In the genomic region with DNA sequence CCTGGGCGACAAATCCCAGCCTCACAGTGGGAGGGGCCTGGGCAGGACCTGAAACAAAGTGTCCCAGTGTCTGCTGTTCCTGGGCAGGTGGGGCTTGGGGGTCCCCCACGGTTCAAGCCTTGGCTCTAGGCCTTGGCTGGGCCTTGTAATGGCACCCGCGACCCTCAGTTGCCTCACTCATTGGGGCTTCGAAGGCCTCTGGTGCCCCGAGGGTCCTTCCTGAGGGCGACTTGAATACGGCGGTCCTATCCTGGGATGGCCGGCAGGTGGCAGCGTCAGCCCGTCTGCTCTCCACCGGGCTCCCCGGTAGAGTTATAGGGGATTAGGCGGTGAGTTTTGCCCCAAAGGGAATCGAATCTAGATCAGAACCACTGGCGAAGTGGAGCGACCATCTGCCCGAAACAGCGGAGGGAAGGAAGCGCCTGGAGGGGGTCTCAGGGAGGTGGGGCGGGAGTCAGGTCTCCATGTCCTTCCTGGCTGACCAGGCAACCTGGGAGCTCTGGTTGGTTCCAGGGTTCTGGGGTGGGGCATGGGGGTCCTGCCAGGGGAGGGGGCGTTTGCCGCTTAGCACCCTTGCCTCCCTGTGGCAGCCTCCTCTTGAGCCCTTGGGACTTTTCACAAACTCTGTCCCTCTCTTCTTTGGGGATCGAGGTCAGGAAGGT, we compare ENCODE assay signal across 8 cellular contexts. TPM values are rescaled to one million over a fixed set of nuclear protein-coding genes. Genes with fewer than 3 reads are reported as not detected.
DNase-seq lines count a peak whose midpoint lies in the region; ATAC-seq and TF ChIP-seq lines count a peak whose summit lies in the region.

No MANE protein-coding gene starts in this region.

- no peak overlapping the region for H3K23ac ChIP-seq in trophoblast cell (ENCODE audit: low read length)

- no peaks in the 10 kb centered on the region for H3K9me2 ChIP-seq in SK-N-SH

- POLR2A ChIA-PET in SK-N-SH (lab: Yijun Ruan, JAX) = interaction anchor here (0.7 kb wide), 1 partner anchor 66 kb away, joined by 3 read pairs; no protein-coding TSS in a partner anchor

- H3K79me1 ChIP-seq in trophoblast cell (ENCODE audit: low read length) = peaks cover 12% of the 10 kb centered on the region

- peaks cover 7% of the 10 kb centered on the region for H3K36me3 Mint-ChIP-seq in activated naive CD4-positive, alpha-beta T cell treated with anti-CD3 and anti-CD28 coated beads, Interleukin-2, amount 10 ng/mL, durations not matched to agents 7 days and 5 days

- H3K4ac ChIP-seq in trophoblast cell (ENCODE audit: low read depth, low read length) = no peak overlapping the region

- H3K4me2 ChIP-seq in SK-N-SH (peak overlapping the region; percentile 91; the same call in 1 of the 2 replicates), trophoblast cell (ENCODE audit: low read length) (peak overlapping the region; percentile 56)

- in situ Hi-C loops in transverse colon (cut with MboI; ENCODE audit: low pct_ligation_motif_present in 1 of 4, low pct_unique_long_range_greater_than_20kb in 1 of 4, low sequenced_read_pairs in 3 of 4) = loop anchor here (10.0 to 25.0 kb wide), 4 partner anchors 130 to 230 kb away; a partner anchor contains a TSS

- no peak overlapping the region for H2BK12ac ChIP-seq in trophoblast cell (ENCODE audit: low read length)

- H3K27ac Mint-ChIP-seq in activated naive CD4-positive, alpha-beta T cell treated with anti-CD3 and anti-CD28 coated beads, Interleukin-2, amount 10 ng/mL, durations not matched to agents 7 days and 5 days = peak overlapping the region; percentile 90

- H3K4me3 ChIP-seq in LNCaP clone FGC (ENCODE audit: low read depth, low read length) = peak overlapping the region; percentile 64
- peak overlapping the region in 1 of 2 experiments; percentile 49; a peak in 1 of 4 replicates for H3K4me3 ChIP-seq in SK-N-SH (ENCODE audit: low read depth in 2 of 2, low read length in 1 of 2)
- H3K4me3 ChIP-seq in trophoblast cell (ENCODE audit: low read depth, low read length) = no peak overlapping the region
- H3K4me3 ChIP-seq in transverse colon = peak overlapping the region in 1 of 4 donors; percentile 13

- peak; percentile 81 for DNase-seq in Daoy (ENCODE audit: low read depth)
- no peak for DNase-seq in LNCaP clone FGC (ENCODE audit: low read depth)
- peak; percentile 91 for DNase-seq in SK-N-SH
- DNase-seq in activated naive CD4-positive, alpha-beta T cell treated with anti-CD3 and anti-CD28 coated beads, Interleukin-2, amount 10 ng/mL, durations not matched to agents 7 days and 5 days = peak; percentile 89
- peak; percentile 89 for DNase-seq in Right ventricle myocardium inferior (ENCODE audit: missing footprints)
- peak in 1 of 2 donors; percentile 61 for DNase-seq in trophoblast cell
- DNase-seq in transverse colon = peak; percentile 87

- no peaks in the 10 kb centered on the region for H3K9me3 Mint-ChIP-seq in activated naive CD4-positive, alpha-beta T cell treated with anti-CD3 and anti-CD28 coated beads, Interleukin-2, amount 10 ng/mL, durations not matched to agents 7 days and 5 days

- H3K36me3 ChIP-seq in SK-N-SH (replicated peaks in 1 of 2; ENCODE audit: control insufficient read depth in 1 of 2, insufficient read depth in 2 of 2, low read length in 1 of 2) = peaks cover 0 to 5% of the 10 kb centered on the region in 2 experiments
- H3K36me3 ChIP-seq in trophoblast cell (ENCODE audit: control insufficient read depth in 1 of 2, insufficient read depth in 2 of 2, low read length in 2 of 2) = peaks cover 3 to 5% of the 10 kb centered on the region in 2 experiments
- no peaks in the 10 kb centered on the region for H3K36me3 ChIP-seq in transverse colon

- H2BK120ac ChIP-seq in trophoblast cell (ENCODE audit: insufficient read depth, low read length, poor library complexity) = no peak overlapping the region

- TF ChIP-seq EP300 in SK-N-SH (IDR thresholded peaks at IDR 0.05; ENCODE audit: borderline replicate concordance in 1 of 2, low read depth in 1 of 2, low read length in 1 of 2) (no peak), transverse colon (IDR thresholded peaks at IDR 0.05; ENCODE audit: low read depth) (no peak)

- CTCF ChIA-PET in SK-N-SH (lab: Yijun Ruan, JAX) = interaction anchor here (0.5 to 4.0 kb wide), 31 partner anchors 9 to 1013 kb away, joined by 3 to 44 read pairs (median 4); a partner anchor contains a TSS
- CTCF ChIA-PET in activated naive CD4-positive, alpha-beta T cell treated with anti-CD3 and anti-CD28 coated beads, Interleukin-2, amount 10 ng/mL, durations not matched to agents 7 days and 5 days (lab: Charles Lee) = interaction anchor here (0.6 to 2.5 kb wide), 7 partner anchors 110 to 372 kb away, joined by 3 to 14 read pairs (median 6); a partner anchor contains a TSS

- H3K27me3 ChIP-seq in SK-N-SH (ENCODE audit: insufficient read depth) (peaks cover 19% of the 10 kb centered on the region), trophoblast cell (ENCODE audit: insufficient read depth, low read length) (no peaks in the 10 kb centered on the region), transverse colon (peaks cover 22% of the 10 kb centered on the region)

- peak; percentile 89 for TF ChIP-seq RAD21 in SK-N-SH (IDR thresholded peaks at IDR 0.05; ENCODE audit: low read length)

- H3K4me1 ChIP-seq in SK-N-SH (ENCODE audit: control insufficient read depth in 1 of 2, insufficient read depth in 2 of 2, low read depth in 1 of 2, low read length in 1 of 2) = peaks cover 7 to 32% of the 10 kb centered on the region in 2 experiments; a peak in 1 of 4 replicates
- peaks cover 14 to 20% of the 10 kb centered on the region in 2 experiments for H3K4me1 ChIP-seq in trophoblast cell (ENCODE audit: control insufficient read depth in 1 of 2, insufficient read depth in 2 of 2, low read length in 2 of 2)
- H3K4me1 ChIP-seq in transverse colon = peaks cover 19 to 44% (median 34%) of the 10 kb centered on the region in 4 donors

- TF ChIP-seq CTCF in LNCaP clone FGC (IDR thresholded peaks at IDR 0.05; ENCODE audit: control insufficient read depth, extremely low read depth, insufficient read depth) = peak; percentile 82
- peak; percentile 87 for TF ChIP-seq CTCF in SK-N-SH (IDR thresholded peaks at IDR 0.05)
- peak; percentile 89 to 97 (median 93) for TF ChIP-seq CTCF in transverse colon (IDR thresholded peaks at IDR 0.05)

- no peak overlapping the region for H2AK5ac ChIP-seq in trophoblast cell (ENCODE audit: low read length)

- no peaks in the 10 kb centered on the region for H3F3A ChIP-seq in SK-N-SH (replicated peaks; ENCODE audit: insufficient read depth)

- H3K9ac ChIP-seq in SK-N-SH (no peak overlapping the region), trophoblast cell (ENCODE audit: low read length) (no peak overlapping the region)

- H4K20me1 ChIP-seq in SK-N-SH (ENCODE audit: insufficient read depth) = no peaks in the 10 kb centered on the region

- peaks cover 56% of the 10 kb centered on the region for H3K4me1 Mint-ChIP-seq in activated naive CD4-positive, alpha-beta T cell treated with anti-CD3 and anti-CD28 coated beads, Interleukin-2, amount 10 ng/mL, durations not matched to agents 7 days and 5 days

- H2BK5ac ChIP-seq in trophoblast cell (ENCODE audit: low read depth, low read length, poor library complexity) = no peak overlapping the region

- ATAC-seq in Right ventricle myocardium inferior (no peak), GM21367 (IDR thresholded peaks at IDR 0.05; ENCODE audit: unreplicated experiment) (no peak)

- H2AFZ ChIP-seq in SK-N-SH (ENCODE audit: low read depth) (no peak overlapping the region), trophoblast cell (ENCODE audit: insufficient read depth, low read length, poor library complexity) (peak overlapping the region; percentile 77)

- H3K9me3 ChIP-seq in SK-N-SH (no peaks in the 10 kb centered on the region), trophoblast cell (ENCODE audit: insufficient read depth, low read depth, low read length) (no peaks in the 10 kb centered on the region), transverse colon (no peaks in the 10 kb centered on the region)

- no peak overlapping the region for H3K18ac ChIP-seq in trophoblast cell (ENCODE audit: low read length)

- WGBS in SK-N-SH (ENCODE audit: low lambda C conversion rate) = 6% methylated on average over 11 of the region's 25 CpGs
- no CpG with 5 or more reads among the region's 25 CpGs for WGBS in trophoblast cell (ENCODE audit: extremely low coverage, insufficient coverage, insufficient read length)
- WGBS in transverse colon (ENCODE audit: low coverage in 1 of 2), 2 donors = 2 to 3% methylated on average over 10 to 25 of the region's 25 CpGs

- no peak overlapping the region for H3K14ac ChIP-seq in trophoblast cell (ENCODE audit: low read length)

- H3K4me3 Mint-ChIP-seq in activated naive CD4-positive, alpha-beta T cell treated with anti-CD3 and anti-CD28 coated beads, Interleukin-2, amount 10 ng/mL, durations not matched to agents 7 days and 5 days = peak overlapping the region; percentile 80

- H3K79me2 ChIP-seq in SK-N-SH (ENCODE audit: insufficient read depth) (peaks cover 19% of the 10 kb centered on the region), trophoblast cell (ENCODE audit: control insufficient read depth, insufficient read depth, low read length, poor library complexity) (peaks cover 9% of the 10 kb centered on the region)

- no peak overlapping the region for H4K8ac ChIP-seq in trophoblast cell (ENCODE audit: low read depth, low read length)

- intact Hi-C loops in Right ventricle myocardium inferior (cut with DNase I) = loop anchor here (1.0 to 10.0 kb wide), 5 partner anchors 113 to 1010 kb away; a partner anchor contains a TSS
- intact Hi-C loops in transverse colon (cut with DNase I; ENCODE audit: low total_unique reads) = no loop called here

- no peak overlapping the region for H4K12ac ChIP-seq in trophoblast cell (ENCODE audit: low read depth, low read length)

- H3K27ac ChIP-seq in SK-N-SH (ENCODE audit: low read depth in 2 of 2, low read length in 1 of 2) = no peak overlapping the region; a peak in 1 of 4 replicates
- no peak overlapping the region for H3K27ac ChIP-seq in trophoblast cell (ENCODE audit: low read depth, low read length)
- H3K27ac ChIP-seq in transverse colon = peak overlapping the region; percentile 90 to 95 (median 93)

- H3K27me3 Mint-ChIP-seq in activated naive CD4-positive, alpha-beta T cell treated with anti-CD3 and anti-CD28 coated beads, Interleukin-2, amount 10 ng/mL, durations not matched to agents 7 days and 5 days = no peaks in the 10 kb centered on the region

- TF ChIP-seq POLR2A in transverse colon (IDR thresholded peaks at IDR 0.05) = no peak

- H4K91ac ChIP-seq in trophoblast cell (ENCODE audit: low read depth, low read length) = no peak overlapping the region

RNA-seq across cellular contexts. Expression of a gene that starts 2.1 kb away (rescaled TPM):
- 33.4 and 36.3 TPM in 2 replicates for total RNA-seq in Daoy (2014; rRNA removed; shearing (Covaris generic))
- polyA plus RNA-seq in SK-N-SH (2012; rRNA removed) = 25.7 and 28.6 TPM in 2 replicates
- polyA plus RNA-seq in SK-N-SH (2012; cell fraction: cytosol; rRNA removed) = 15.1 and 21.5 TPM in 2 replicates
- 36.3 and 37.8 TPM in 2 replicates for polyA plus RNA-seq in SK-N-SH (2012; cell fraction: nucleus; rRNA removed)
- total RNA-seq in Right ventricle myocardium inferior (14.5 TPM), transverse colon (10 to 100 TPM; 16.9 to 28.8 (median 21.3) TPM)
- polyA plus RNA-seq in trophoblast cell (2013) = 9.4 and 9.5 TPM in 2 replicates

RNA-seq across cellular contexts. Expression of a gene that starts 22.8 kb away (rescaled TPM):
- total RNA-seq in Daoy (2014; rRNA removed; shearing (Covaris generic)) = 140 and 195 TPM in 2 replicates
- 181 and 189 TPM in 2 replicates for polyA plus RNA-seq in SK-N-SH (2012; rRNA removed)
- polyA plus RNA-seq in SK-N-SH (2012; cell fraction: cytosol; rRNA removed) = 176 and 236 TPM in 2 replicates
- polyA plus RNA-seq in SK-N-SH (2012; cell fraction: nucleus; rRNA removed) = 214 and 301 TPM in 2 replicates
- 85.8 TPM for total RNA-seq in Right ventricle myocardium inferior
- 186 and 190 TPM in 2 replicates for polyA plus RNA-seq in trophoblast cell (2013)
- 100 to 1,000 TPM in 3 of 4 donors, 10 to 100 TPM in 1; 36.2 to 129 (median 111) TPM for total RNA-seq in transverse colon

RNA-seq across cellular contexts. Expression of a gene that starts 23.1 kb away (rescaled TPM):
- total RNA-seq in Daoy (2014; rRNA removed; shearing (Covaris generic)) = 15.1 and 30.5 TPM in 2 replicates
- polyA plus RNA-seq in SK-N-SH (2012; rRNA removed) = 13.7 and 16.3 TPM in 2 replicates
- polyA plus RNA-seq in SK-N-SH (2012; cell fraction: cytosol; rRNA removed) = 9.6 and 10.3 TPM in 2 replicates
- polyA plus RNA-seq in SK-N-SH (2012; cell fraction: nucleus; rRNA removed) = 35.5 and 38.1 TPM in 2 replicates
- total RNA-seq in Right ventricle myocardium inferior = 4.9 TPM
- polyA plus RNA-seq in trophoblast cell (2013) = 3.2 and 3.5 TPM in 2 replicates
- total RNA-seq in transverse colon = 10 to 100 TPM in 3 of 4 donors, 1 to 10 TPM in 1; 3.0 to 34.0 (median 12.5) TPM

Comparison
In these comparisons a context has a peak if more than half of its experiments do, and no peak if none do; other contexts are left out.
1. H3K27ac ChIP-seq: peak in transverse colon (4 of 4); none in SK-N-SH (0 of 2) and trophoblast cell (single experiment).
2. Peak in every context shown above with its lines, with median percentiles within 50 percentile points of each other: CTCF ChIP-seq.